ENCODE assay signal across 8 cellular contexts in the genomic region with DNA sequence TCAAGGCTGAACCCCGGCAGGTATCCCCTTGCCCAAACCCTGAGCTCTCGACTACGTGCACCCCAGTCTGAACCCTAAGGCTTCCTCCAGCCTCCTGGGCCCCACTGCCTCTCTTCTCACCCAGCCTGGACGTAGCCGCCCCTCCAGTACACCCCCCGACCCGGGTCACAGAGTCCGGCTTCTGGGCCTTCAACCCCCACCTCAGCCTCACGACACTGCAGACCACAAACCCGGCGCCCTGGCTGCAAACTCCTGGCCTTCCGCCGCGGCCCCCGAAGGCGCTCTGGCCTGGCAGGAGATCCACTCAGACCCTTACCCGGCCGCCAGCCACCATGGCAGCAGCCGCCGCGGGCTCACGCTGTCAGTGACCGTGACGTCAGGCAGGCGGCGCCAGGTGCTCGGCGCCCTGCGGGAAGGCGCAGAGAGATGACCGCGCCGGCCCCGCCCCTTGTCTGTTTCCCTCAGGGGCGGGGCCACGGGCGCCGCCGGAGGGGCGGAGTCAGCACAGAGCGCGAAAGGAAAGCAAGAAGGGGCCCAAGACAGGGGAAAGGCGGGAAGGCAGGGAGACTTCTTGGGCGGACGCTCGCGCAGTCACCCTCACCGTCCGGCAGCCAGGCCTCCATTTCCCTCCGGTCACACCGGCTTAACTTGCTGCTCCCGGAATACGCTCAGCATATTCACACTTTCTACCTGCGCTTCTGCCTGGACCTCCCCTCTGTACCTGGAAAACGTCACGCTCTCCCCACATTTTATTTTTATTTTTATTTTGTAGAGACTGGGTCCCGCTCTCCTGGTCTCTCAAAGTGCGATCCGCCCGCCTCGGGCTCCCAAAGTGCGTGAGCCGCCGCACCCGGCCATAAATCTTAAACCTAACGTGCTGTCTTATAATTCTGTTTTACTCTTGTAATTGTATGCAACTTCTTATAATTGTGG. TPM values are rescaled to one million over a fixed set of nuclear protein-coding genes. Genes with fewer than 3 reads are reported as not detected.
DNase-seq lines count a peak whose midpoint lies in the region; ATAC-seq and TF ChIP-seq lines count a peak whose summit lies in the region.

A gene with protein sequence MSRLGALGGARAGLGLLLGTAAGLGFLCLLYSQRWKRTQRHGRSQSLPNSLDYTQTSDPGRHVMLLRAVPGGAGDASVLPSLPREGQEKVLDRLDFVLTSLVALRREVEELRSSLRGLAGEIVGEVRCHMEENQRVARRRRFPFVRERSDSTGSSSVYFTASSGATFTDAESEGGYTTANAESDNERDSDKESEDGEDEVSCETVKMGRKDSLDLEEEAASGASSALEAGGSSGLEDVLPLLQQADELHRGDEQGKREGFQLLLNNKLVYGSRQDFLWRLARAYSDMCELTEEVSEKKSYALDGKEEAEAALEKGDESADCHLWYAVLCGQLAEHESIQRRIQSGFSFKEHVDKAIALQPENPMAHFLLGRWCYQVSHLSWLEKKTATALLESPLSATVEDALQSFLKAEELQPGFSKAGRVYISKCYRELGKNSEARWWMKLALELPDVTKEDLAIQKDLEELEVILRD (minus strand): TSS at position 372 of the 933 bp plus-strand sequence. CDS start 471 bp downstream, outside the sequence.

- no peaks in the 10 kb centered on the region for H3K9me3 Mint-ChIP-seq in activated naive CD4-positive, alpha-beta T cell treated with anti-CD3 and anti-CD28 coated beads, Interleukin-2, amount 50 U/mL, for 72 hours
- no peaks in the 10 kb centered on the region for H3K9me3 Mint-ChIP-seq in osteocyte (ENCODE audit: unreplicated experiment)

- peak within 1 kb of the TSS; percentile 89 for H3K4me3 Mint-ChIP-seq in osteocyte (ENCODE audit: unreplicated experiment)

- ATAC-seq in HG02588 (IDR thresholded peaks at IDR 0.05; ENCODE audit: unreplicated experiment) = peak; percentile 76
- ATAC-seq in activated naive CD4-positive, alpha-beta T cell treated with anti-CD3 and anti-CD28 coated beads, Interleukin-2, amount 50 U/mL, for 72 hours = peak; percentile 91
- peak; percentile 80 for ATAC-seq in thoracic aorta (ENCODE audit: insufficient number of reproducible peaks, low FRiP score, low read depth)

- peaks cover 18% of the 10 kb centered on the region for H3K4me1 Mint-ChIP-seq in osteocyte (ENCODE audit: unreplicated experiment)

- H3K4me3 ChIP-seq in GM08714 (ENCODE audit: low read length) (peak within 1 kb of the TSS; percentile 81), thoracic aorta (peak within 1 kb of the TSS; percentile 98)

- H3K27ac Mint-ChIP-seq in activated naive CD4-positive, alpha-beta T cell treated with anti-CD3 and anti-CD28 coated beads, Interleukin-2, amount 50 U/mL, for 72 hours = peak within 1 kb of the TSS; percentile 97 to 99
- H3K27ac Mint-ChIP-seq in osteocyte (ENCODE audit: unreplicated experiment) = peak within 1 kb of the TSS; percentile 96

- H3K9me3 ChIP-seq in thoracic aorta = no peaks in the 10 kb centered on the region

- peaks cover 16 to 17% of the 10 kb centered on the region in 2 donors for H3K36me3 Mint-ChIP-seq in activated naive CD4-positive, alpha-beta T cell treated with anti-CD3 and anti-CD28 coated beads, Interleukin-2, amount 50 U/mL, for 72 hours
- H3K36me3 Mint-ChIP-seq in osteocyte (ENCODE audit: unreplicated experiment) = peaks cover 11% of the 10 kb centered on the region

- H3K4me1 ChIP-seq in thoracic aorta (ENCODE audit: control insufficient read depth in 1 of 2, low read depth in 2 of 2) = peaks cover 7 to 20% of the 10 kb centered on the region in 2 donors

- TF ChIP-seq CTCF in osteocyte (IDR thresholded peaks at IDR 0.05) (no peak), thoracic aorta (IDR thresholded peaks at IDR 0.05) (no peak)

- peak; percentile 85 for DNase-seq in NCI-H1092 treated with DMSO at 0.1 percent for 48 hours (lab: John Stamatoyannopoulos, UW)
- peak; percentile 88 for DNase-seq in SKM-1 treated with dmso at 0.1 percent for 144 hours (lab: John Stamatoyannopoulos, UW; ENCODE audit: unreplicated experiment)
- DNase-seq in activated naive CD4-positive, alpha-beta T cell treated with anti-CD3 and anti-CD28 coated beads, Interleukin-2, amount 50 U/mL, for 72 hours (ENCODE audit: low spot score in 2 of 2) = peak; percentile 94 to 97
- no peak for DNase-seq in glomerular endothelial cell (ENCODE audit: extremely low read depth, low read depth, low spot score)
- peak; percentile 98 for DNase-seq in osteocyte (ENCODE audit: extremely low spot score, unreplicated experiment)
- DNase-seq in thoracic aorta (ENCODE audit: low spot score) = peak; percentile 46

- no peaks in the 10 kb centered on the region for H3K27me3 Mint-ChIP-seq in osteocyte (ENCODE audit: unreplicated experiment)

- H3K36me3 ChIP-seq in thoracic aorta = peaks cover 19% of the 10 kb centered on the region

- peak within 1 kb of the TSS; percentile 69 to 85 for H3K27ac ChIP-seq in thoracic aorta

- no peaks in the 10 kb centered on the region for H3K27me3 ChIP-seq in thoracic aorta (replicated peaks; ENCODE audit: insufficient read depth)

RNA-seq across cellular contexts. Expression of the gene that starts here (rescaled TPM):
- 10 to 100 TPM; 18.5 to 23.1 TPM for total RNA-seq in activated naive CD4-positive, alpha-beta T cell treated with anti-CD3 and anti-CD28 coated beads, Interleukin-2, amount 50 U/mL, for 72 hours
- total RNA-seq in glomerular endothelial cell (20.5 and 26.5 TPM in 2 replicates), osteocyte (30.2 and 35.6 TPM in 2 replicates), thoracic aorta (10 to 100 TPM; 17.2 to 34.5 TPM)
